In the genomic region with DNA sequence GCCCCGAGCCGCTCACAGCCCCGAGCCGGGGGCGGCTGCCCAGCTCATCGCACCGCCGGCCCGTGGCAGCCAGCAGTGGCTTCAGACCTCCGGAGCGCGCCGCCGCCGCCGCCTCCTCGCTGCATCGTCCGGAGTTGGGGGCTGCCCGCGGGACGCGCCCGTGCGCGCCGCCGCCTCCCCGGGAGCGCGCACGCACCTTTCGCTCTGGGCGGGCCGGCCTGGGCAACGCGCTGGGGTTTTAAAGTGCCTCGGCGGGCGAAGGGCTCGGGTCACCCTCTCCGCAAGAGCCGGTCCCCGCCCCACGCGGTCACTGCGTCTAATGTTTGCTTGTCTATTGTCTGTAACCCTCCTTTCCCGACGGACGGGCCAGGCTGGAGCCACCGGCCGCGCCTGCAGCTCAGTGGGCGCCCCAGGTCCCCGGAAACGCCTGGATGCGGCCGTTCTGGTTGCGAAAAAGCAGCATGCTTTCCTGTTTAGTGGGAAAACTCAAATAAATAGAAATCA, we compare ENCODE assay signal across 8 cellular contexts.
DNase-seq lines count a peak whose midpoint lies in the region; ATAC-seq, FAIRE-seq and TF ChIP-seq lines count a peak whose summit lies in the region.

A gene (minus strand): TSS at position 143 of the 504 bp plus-strand sequence. CDS start 205 bp downstream, outside the sequence.

- TF ChIP-seq CTCF in D721Med (IDR thresholded peaks at IDR 0.05; ENCODE audit: insufficient read depth, missing control alignments) = no peak
- no peak for TF ChIP-seq CTCF in OCI-LY3 (IDR thresholded peaks at IDR 0.05; ENCODE audit: low read depth, low read length)

- H3K27me3 ChIP-seq in OCI-LY3 (ENCODE audit: low read depth, low read length) = peaks cover 39% of the 10 kb centered on the region
- peaks cover 4% of the 10 kb centered on the region for H3K27me3 ChIP-seq in mucosa of stomach (ENCODE audit: control insufficient read depth, insufficient read depth, low read length)

- H3K79me2 ChIP-seq in OCI-LY3 (ENCODE audit: low read length) = peaks cover 40% of the 10 kb centered on the region

- TF ChIP-seq POLR2A in erythroblast (IDR thresholded peaks at IDR 0.05; ENCODE audit: low read length) = peak; percentile 84

- H2AFZ ChIP-seq in OCI-LY3 (ENCODE audit: low read depth, low read length) = peak within 1 kb of the TSS; percentile 94

- ATAC-seq in GM21515 (IDR thresholded peaks at IDR 0.05; ENCODE audit: unreplicated experiment) = peak; percentile 82

- peak within 1 kb of the TSS; percentile 88 for H3K4me2 ChIP-seq in OCI-LY3 (ENCODE audit: low read length)

- no peaks in the 10 kb centered on the region for H3K36me3 ChIP-seq in OCI-LY3 (replicated peaks; ENCODE audit: low read depth, low read length)
- no peaks in the 10 kb centered on the region for H3K36me3 ChIP-seq in mucosa of stomach (ENCODE audit: control insufficient read depth, insufficient read depth, low read length)

- no peak within 1 kb of the TSS for H3K27ac ChIP-seq in OCI-LY3 (ENCODE audit: low read length)

- H3K9ac ChIP-seq in OCI-LY3 (ENCODE audit: low read length) = peak within 1 kb of the TSS; percentile 73
- H3K9ac ChIP-seq in mucosa of stomach (ENCODE audit: low read length) = peak within 1 kb of the TSS; percentile 77

- no peak for FAIRE-seq in D721Med (lab: Jason Lieb, UNC)

- no peaks in the 10 kb centered on the region for H3K9me3 ChIP-seq in OCI-LY3 (ENCODE audit: insufficient read depth, low read length)
- no peaks in the 10 kb centered on the region for H3K9me3 ChIP-seq in mucosa of stomach (ENCODE audit: control insufficient read depth, low read length)

- H3K4me1 ChIP-seq in OCI-LY3 (ENCODE audit: low read length) (peaks cover 31% of the 10 kb centered on the region), mucosa of stomach (ENCODE audit: control insufficient read depth, insufficient read depth, low read length) (peaks cover 3% of the 10 kb centered on the region)

- H3K4me3 ChIP-seq in OCI-LY3 (ENCODE audit: low read length) (peak within 1 kb of the TSS; percentile 94), mucosa of stomach (ENCODE audit: low read length) (peak within 1 kb of the TSS; percentile 43)

- DNase-seq in D721Med (ENCODE audit: insufficient read length, low spot score) (peak; percentile 50), HuH-7 (ENCODE audit: low spot score) (peak; percentile 93), erythroblast (lab: John Stamatoyannopoulos, UW) (peak; percentile 84 to 89)
- peak; percentile 82 for DNase-seq in activated T-cell treated with anti-CD3 and anti-CD28 coated beads, Interleukin-2, amount 50 U/mL, for 1 hour
- DNase-seq in stimulated activated CD8-positive, alpha-beta memory T cell treated with anti-CD3 and anti-CD28 coated beads, Interleukin-4, amount 100 ng/mL, for 48 hours = peak; percentile 82

- peaks cover 48% of the 10 kb centered on the region for H4K20me1 ChIP-seq in OCI-LY3 (ENCODE audit: insufficient read depth, low read length)
